Comparison of ENCODE assay signal across 2 cellular contexts in the genomic region with DNA sequence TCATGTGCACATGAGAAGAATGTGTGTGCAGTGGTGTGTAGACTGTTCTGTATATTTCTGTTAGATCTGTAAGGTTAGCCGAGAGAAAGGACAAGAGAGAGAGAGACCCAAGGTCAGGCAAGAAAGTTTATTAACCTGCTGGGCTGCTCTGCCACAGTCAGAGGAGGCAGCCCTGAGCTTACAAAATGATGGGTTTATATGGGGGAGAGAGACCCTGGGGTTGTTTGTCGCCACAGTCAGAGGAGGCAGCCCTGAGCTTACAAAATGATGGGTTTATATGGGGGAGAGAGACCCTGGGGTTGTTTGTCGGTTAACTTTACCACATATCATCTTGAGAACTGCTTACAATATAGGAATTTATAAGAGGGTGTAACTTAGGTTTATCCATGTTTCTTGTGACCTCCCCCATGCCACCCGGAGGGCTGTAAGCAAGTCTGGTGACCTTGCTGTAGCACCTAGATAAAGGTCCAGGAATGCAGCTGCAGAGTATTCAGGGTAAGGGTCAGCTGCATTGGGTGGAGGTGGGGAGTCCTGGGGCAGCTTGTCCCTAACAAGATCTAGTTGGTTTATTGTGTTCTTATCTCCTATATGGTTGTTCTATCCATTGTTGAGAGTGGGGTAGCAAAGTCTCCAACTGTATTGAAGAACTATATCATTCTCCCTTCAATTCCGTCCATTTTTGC.
TF ChIP-seq lines count a peak whose summit lies in the region.

No MANE protein-coding gene starts in this region.

TF ChIP-seq in GM23338, 12 proteins besides CTCF, POLR2A, EP300 and RAD21:
- TF ChIP-seq NANOG (IDR thresholded peaks at IDR 0.05; ENCODE audit: borderline replicate concordance) (no peak), STAT1 (IDR thresholded peaks at IDR 0.05; ENCODE audit: unreplicated experiment) (no peak), JUNB (IDR thresholded peaks at IDR 0.05; ENCODE audit: unreplicated experiment) (no peak), ETS1 (IDR thresholded peaks at IDR 0.05) (no peak), POLR2AphosphoS5 (IDR thresholded peaks at IDR 0.05; ENCODE audit: low read depth) (no peak), CREB1 (CRISPR knock-in tag; IDR thresholded peaks at IDR 0.05; ENCODE audit: low read depth) (no peak)
- TF ChIP-seq, protein P1, sequence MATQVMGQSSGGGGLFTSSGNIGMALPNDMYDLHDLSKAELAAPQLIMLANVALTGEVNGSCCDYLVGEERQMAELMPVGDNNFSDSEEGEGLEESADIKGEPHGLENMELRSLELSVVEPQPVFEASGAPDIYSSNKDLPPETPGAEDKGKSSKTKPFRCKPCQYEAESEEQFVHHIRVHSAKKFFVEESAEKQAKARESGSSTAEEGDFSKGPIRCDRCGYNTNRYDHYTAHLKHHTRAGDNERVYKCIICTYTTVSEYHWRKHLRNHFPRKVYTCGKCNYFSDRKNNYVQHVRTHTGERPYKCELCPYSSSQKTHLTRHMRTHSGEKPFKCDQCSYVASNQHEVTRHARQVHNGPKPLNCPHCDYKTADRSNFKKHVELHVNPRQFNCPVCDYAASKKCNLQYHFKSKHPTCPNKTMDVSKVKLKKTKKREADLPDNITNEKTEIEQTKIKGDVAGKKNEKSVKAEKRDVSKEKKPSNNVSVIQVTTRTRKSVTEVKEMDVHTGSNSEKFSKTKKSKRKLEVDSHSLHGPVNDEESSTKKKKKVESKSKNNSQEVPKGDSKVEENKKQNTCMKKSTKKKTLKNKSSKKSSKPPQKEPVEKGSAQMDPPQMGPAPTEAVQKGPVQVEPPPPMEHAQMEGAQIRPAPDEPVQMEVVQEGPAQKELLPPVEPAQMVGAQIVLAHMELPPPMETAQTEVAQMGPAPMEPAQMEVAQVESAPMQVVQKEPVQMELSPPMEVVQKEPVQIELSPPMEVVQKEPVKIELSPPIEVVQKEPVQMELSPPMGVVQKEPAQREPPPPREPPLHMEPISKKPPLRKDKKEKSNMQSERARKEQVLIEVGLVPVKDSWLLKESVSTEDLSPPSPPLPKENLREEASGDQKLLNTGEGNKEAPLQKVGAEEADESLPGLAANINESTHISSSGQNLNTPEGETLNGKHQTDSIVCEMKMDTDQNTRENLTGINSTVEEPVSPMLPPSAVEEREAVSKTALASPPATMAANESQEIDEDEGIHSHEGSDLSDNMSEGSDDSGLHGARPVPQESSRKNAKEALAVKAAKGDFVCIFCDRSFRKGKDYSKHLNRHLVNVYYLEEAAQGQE (IDR thresholded peaks at IDR 0.05; ENCODE audit: unreplicated experiment) = no peak

TF ChIP-seq in K562, 482 proteins besides CTCF, POLR2A, EP300 and RAD21:
- TF ChIP-seq TFAM (CRISPR knock-in tag; conservative IDR thresholded peaks at IDR 0.05) (no peak), CBFA2T2 (conservative IDR thresholded peaks at IDR 0.05) (peak; percentile 56), GTF2A2 (tag; IDR thresholded peaks at IDR 0.05) (no peak), TAL1 (IDR thresholded peaks at IDR 0.05) (peak; percentile 15; the same call in 1 of the 2 replicates), CBFA2T3 (IDR thresholded peaks at IDR 0.05) (peak; percentile 67), ARID1B (IDR thresholded peaks at IDR 0.05) (0 out of 2 replicates have a peak, but pooled peaks have one; percentile 8), NCOR1 (IDR thresholded peaks at IDR 0.05) (0 out of 2 replicates have a peak, but pooled peaks have one; percentile 12)
